Comparison of ENCODE assay signal across 8 cellular contexts in the genomic region with DNA sequence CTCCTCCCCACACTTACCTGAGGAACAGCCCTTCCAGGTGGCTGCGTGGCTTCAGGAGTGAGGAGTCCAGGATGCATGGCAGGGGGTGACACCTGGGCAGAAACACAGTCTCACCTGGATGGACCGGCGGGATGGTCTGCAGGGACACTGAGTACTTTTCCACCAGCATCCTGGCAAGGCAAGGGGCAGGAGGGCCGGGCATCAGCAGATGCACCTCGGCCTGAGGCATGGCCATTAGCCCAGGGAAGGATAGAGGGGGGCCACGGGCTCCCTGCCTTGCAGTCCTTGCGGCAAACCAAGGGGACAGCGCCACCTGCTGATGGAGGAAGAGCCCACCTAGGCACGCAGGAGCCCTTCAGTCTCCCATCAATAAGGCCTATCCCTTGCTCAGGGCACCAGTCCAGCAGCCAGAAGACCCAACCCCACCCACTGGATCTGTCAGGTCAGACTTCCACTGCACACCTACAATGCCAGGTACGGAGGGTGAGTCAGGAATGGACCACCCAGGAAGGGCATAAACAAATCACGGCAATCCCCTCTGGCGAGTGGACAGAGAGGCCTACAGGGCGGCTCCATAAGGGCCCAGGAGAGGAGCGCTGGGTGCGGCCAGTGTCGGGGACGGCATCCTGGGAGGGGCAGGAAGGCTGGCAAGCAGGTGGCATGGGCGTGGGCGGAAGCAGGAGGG. TPM values are rescaled to one million over a fixed set of nuclear protein-coding genes. Genes with fewer than 3 reads are reported as not detected.
DNase-seq lines count a peak whose midpoint lies in the region; TF ChIP-seq lines count a peak whose summit lies in the region.

No MANE protein-coding gene starts in this region.

- H3K4me3 Mint-ChIP-seq in activated T-helper 1 cell treated with anti-CD3 and anti-CD28 coated beads, Interleukin-12 subunit alpha, Interleukin-12 subunit beta, Interleukin-2, Interleukin-4 antibody, amounts not matched to agents 30 ng/mL and 10 ng/mL and 1 ng/mL, durations not matched to agents 14 hours and 24 hours and 36 hours = peak overlapping the region; percentile 47
- H3K4me3 Mint-ChIP-seq in neural progenitor cell = no peak overlapping the region

- peaks cover 0 to 5% (median 0%) of the 10 kb centered on the region in 11 experiments; a peak in 1 of 22 replicates for H4K20me1 ChIP-seq in BLaER1 treated with 17β-estradiol and CSF1 and Interleukin-3, amounts not matched to agents 10 nM and 100 nM
- no peaks in the 10 kb centered on the region for H4K20me1 ChIP-seq in neural progenitor cell (ENCODE audit: low read depth)

- peak; percentile 86 for DNase-seq in GM20000 (ENCODE audit: low spot score)
- DNase-seq in M059J (ENCODE audit: low read depth) = peak; percentile 67
- DNase-seq in RKO (ENCODE audit: low spot score) = peak; percentile 78
- peak; percentile 70 for DNase-seq in activated T-helper 1 cell treated with anti-CD3 and anti-CD28 coated beads, Interleukin-12 subunit alpha, Interleukin-12 subunit beta, Interleukin-2, Interleukin-4 antibody, amounts not matched to agents 30 ng/mL and 10 ng/mL and 1 ng/mL, durations not matched to agents 14 hours and 24 hours and 36 hours (ENCODE audit: low spot score)
- peak; percentile 80 for DNase-seq in fibroblast of peridontal ligament (ENCODE audit: extremely low read depth)
- DNase-seq in neural progenitor cell (ENCODE audit: low spot score) = peak; percentile 94
- DNase-seq in stromal cell of bone marrow (ENCODE audit: low read depth) = peak; percentile 51

- peak overlapping the region in 4 of 11 experiments; percentile 7 to 58 (median 43); a peak in 1 of 22 replicates for H3K9ac ChIP-seq in BLaER1 treated with 17β-estradiol and CSF1 and Interleukin-3, amounts not matched to agents 10 nM and 100 nM
- H3K9ac ChIP-seq in neural progenitor cell = no peak overlapping the region

- H3K4me2 ChIP-seq in BLaER1 treated with 17β-estradiol and CSF1 and Interleukin-3, amounts not matched to agents 10 nM and 100 nM = peak overlapping the region in 10 of 11 experiments; percentile 58 to 97 (median 85); a peak in 20 of 22 replicates
- no peak overlapping the region for H3K4me2 ChIP-seq in neural progenitor cell

- TF ChIP-seq CTCF in GM20000 (IDR thresholded peaks at IDR 0.05; ENCODE audit: extremely low read depth, missing control alignments) (peak; percentile 87), neural progenitor cell (IDR thresholded peaks at IDR 0.05) (peak; percentile 89)

- H3K27me3 ChIP-seq in BLaER1 treated with 17β-estradiol and CSF1 and Interleukin-3, amounts not matched to agents 10 nM and 100 nM = no peaks in the 10 kb centered on the region
- no peaks in the 10 kb centered on the region for H3K27me3 ChIP-seq in neural progenitor cell

- H3K4me1 Mint-ChIP-seq in activated T-helper 1 cell treated with anti-CD3 and anti-CD28 coated beads, Interleukin-12 subunit alpha, Interleukin-12 subunit beta, Interleukin-2, Interleukin-4 antibody, amounts not matched to agents 30 ng/mL and 10 ng/mL and 1 ng/mL, durations not matched to agents 14 hours and 24 hours and 36 hours (ENCODE audit: low read depth) = peaks cover 56% of the 10 kb centered on the region
- peaks cover 33% of the 10 kb centered on the region for H3K4me1 Mint-ChIP-seq in neural progenitor cell

- peaks cover 14% of the 10 kb centered on the region for H3F3A ChIP-seq in neural progenitor cell (ENCODE audit: low read depth)

- no peaks in the 10 kb centered on the region for H3K36me3 Mint-ChIP-seq in activated T-helper 1 cell treated with anti-CD3 and anti-CD28 coated beads, Interleukin-12 subunit alpha, Interleukin-12 subunit beta, Interleukin-2, Interleukin-4 antibody, amounts not matched to agents 30 ng/mL and 10 ng/mL and 1 ng/mL, durations not matched to agents 14 hours and 24 hours and 36 hours (ENCODE audit: low read depth)
- H3K36me3 Mint-ChIP-seq in neural progenitor cell = no peaks in the 10 kb centered on the region

- H3K9me3 ChIP-seq in BLaER1 treated with 17β-estradiol and CSF1 and Interleukin-3, amounts not matched to agents 10 nM and 100 nM (replicated peaks in 1 of 11) = no peaks in the 10 kb centered on the region
- no peaks in the 10 kb centered on the region for H3K9me3 ChIP-seq in neural progenitor cell (ENCODE audit: low read depth)

- peak overlapping the region; percentile 42 for H2AFZ ChIP-seq in neural progenitor cell (replicated peaks)

- H3K4me3 ChIP-seq in BLaER1 treated with 17β-estradiol and CSF1 and Interleukin-3, amounts not matched to agents 10 nM and 100 nM = no peak overlapping the region
- no peak overlapping the region for H3K4me3 ChIP-seq in neural progenitor cell

- H3K27ac Mint-ChIP-seq in activated T-helper 1 cell treated with anti-CD3 and anti-CD28 coated beads, Interleukin-12 subunit alpha, Interleukin-12 subunit beta, Interleukin-2, Interleukin-4 antibody, amounts not matched to agents 30 ng/mL and 10 ng/mL and 1 ng/mL, durations not matched to agents 14 hours and 24 hours and 36 hours = peak overlapping the region; percentile 67
- no peak overlapping the region for H3K27ac Mint-ChIP-seq in neural progenitor cell

- 0 out of 22 replicates have a peak overlapping the region, but pooled peaks of 2 of the 11 experiments have one; percentile 11 to 39 for H3K27ac ChIP-seq in BLaER1 treated with 17β-estradiol and CSF1 and Interleukin-3, amounts not matched to agents 10 nM and 100 nM
- no peak overlapping the region for H3K27ac ChIP-seq in neural progenitor cell

- peaks cover 36 to 73% (median 63%) of the 10 kb centered on the region in 10 experiments for H3K4me1 ChIP-seq in BLaER1 treated with 17β-estradiol and CSF1 and Interleukin-3, amounts not matched to agents 10 nM and 100 nM
- H3K4me1 ChIP-seq in neural progenitor cell = peaks cover 11% of the 10 kb centered on the region

- intact Hi-C loops in activated T-helper 1 cell treated with anti-CD3 and anti-CD28 coated beads, Interleukin-12 subunit alpha, Interleukin-12 subunit beta, Interleukin-2, Interleukin-4 antibody, amounts not matched to agents 30 ng/mL and 10 ng/mL and 1 ng/mL, durations not matched to agents 14 hours and 24 hours and 36 hours (cut with micrococcal nuclease) = loop anchor here (1.0 to 5.0 kb wide), 4 partner anchors 102 to 323 kb away; a partner anchor contains a TSS

- no peaks in the 10 kb centered on the region for H3K27me3 Mint-ChIP-seq in activated T-helper 1 cell treated with anti-CD3 and anti-CD28 coated beads, Interleukin-12 subunit alpha, Interleukin-12 subunit beta, Interleukin-2, Interleukin-4 antibody, amounts not matched to agents 30 ng/mL and 10 ng/mL and 1 ng/mL, durations not matched to agents 14 hours and 24 hours and 36 hours (ENCODE audit: insufficient read depth)
- H3K27me3 Mint-ChIP-seq in neural progenitor cell (ENCODE audit: insufficient read depth, low read depth) = peaks cover 8% of the 10 kb centered on the region

- no peaks in the 10 kb centered on the region for H3K36me3 ChIP-seq in BLaER1 treated with 17β-estradiol and CSF1 and Interleukin-3, amounts not matched to agents 10 nM and 100 nM
- no peaks in the 10 kb centered on the region for H3K36me3 ChIP-seq in neural progenitor cell

- no peaks in the 10 kb centered on the region for H3K9me3 Mint-ChIP-seq in activated T-helper 1 cell treated with anti-CD3 and anti-CD28 coated beads, Interleukin-12 subunit alpha, Interleukin-12 subunit beta, Interleukin-2, Interleukin-4 antibody, amounts not matched to agents 30 ng/mL and 10 ng/mL and 1 ng/mL, durations not matched to agents 14 hours and 24 hours and 36 hours
- H3K9me3 Mint-ChIP-seq in neural progenitor cell = no peaks in the 10 kb centered on the region

- no peaks in the 10 kb centered on the region for H3K79me2 ChIP-seq in neural progenitor cell (ENCODE audit: low read depth)

RNA-seq across cellular contexts. Expression of a gene that starts 26.0 kb away (rescaled TPM):
- total RNA-seq in M059J (2014; rRNA removed; shearing (Covaris generic)) = not detected in 2 replicates
- not detected in 2 replicates for total RNA-seq in activated T-helper 1 cell treated with anti-CD3 and anti-CD28 coated beads, Interleukin-12 subunit alpha, Interleukin-12 subunit beta, Interleukin-2, Interleukin-4 antibody, amounts not matched to agents 30 ng/mL and 10 ng/mL and 1 ng/mL, durations not matched to agents 14 hours and 24 hours and 36 hours
- total RNA-seq in neural progenitor cell (ENCODE audit: low replicate concordance) = not detected in 2 replicates
